In genomic region chr10:121368347-121369025, GRCh38 we compare ENCODE assay signal across 24 cellular contexts.
DNase-seq lines count a peak whose midpoint lies in the region; ATAC-seq lines count a peak whose summit lies in the region.
"Had no signal": no experiment of that assay in that cellular context is flagged by ENCODE, and none has a peak within 500 bp of the region (broad histone marks: within the 10 kb centered on the region; RNA-seq: fewer than 3 reads in every experiment).

No MANE protein-coding gene starts in this region.

- no peak overlapping the region for H2AFZ ChIP-seq in mesenchymal stem cell (ENCODE audit: low read depth, low read length)
- H2AFZ ChIP-seq: GM23248 had no signal

- no peak overlapping the region for H2BK120ac ChIP-seq in mesenchymal stem cell (ENCODE audit: low read depth, low read length)

- H3K4me3 ChIP-seq in mesenchymal stem cell (ENCODE audit: insufficient read depth in 1 of 2, low read depth in 1 of 2, low read length in 2 of 2), result no peak overlapping the region
- H3K4me3 ChIP-seq: GM23248, heart right ventricle, Peyer's patch, SJCRH30, stomach, transverse colon had no signal

- no peak overlapping the region for H3K4me3 Mint-ChIP-seq in activated T-helper 17 cell treated with anti-CD3 and anti-CD28 coated beads, Interleukin-2, amount 50 U/mL, for 72 hours
- no peak overlapping the region for H3K4me3 Mint-ChIP-seq in stimulated activated effector memory CD8-positive, alpha-beta T cell treated with anti-CD3 and anti-CD28 coated beads, Interleukin-12 subunit alpha, Interleukin-12 subunit beta, amount 100 ng/mL, for 72 hours
- H3K4me3 Mint-ChIP-seq: CD8-positive, alpha-beta memory T cell; immature natural killer cell had no signal

- no peaks in the 10 kb centered on the region for H3K9me3 ChIP-seq in mesenchymal stem cell (ENCODE audit: control insufficient read depth, low read length)
- H3K9me3 ChIP-seq: heart right ventricle, Peyer's patch, stomach, transverse colon had no signal

- no peak overlapping the region for H2BK5ac ChIP-seq in mesenchymal stem cell (ENCODE audit: low read depth, low read length, poor library complexity, severe bottlenecking)

- peak; percentile 25 for DNase-seq in NCI-H146 (lab: John Stamatoyannopoulos, UW)
- no peak for DNase-seq in NCI-H146 treated with DMSO at 0.1 percent for 48 hours (lab: John Stamatoyannopoulos, UW; ENCODE audit: unreplicated experiment)
- no peak for DNase-seq in left lobe of liver (ENCODE audit: low spot score)
- DNase-seq in stimulated activated effector memory CD8-positive, alpha-beta T cell treated with anti-CD3 and anti-CD28 coated beads, Interleukin-12 subunit alpha, Interleukin-12 subunit beta, amount 100 ng/mL, for 72 hours (ENCODE audit: low spot score in 2 of 2), result no peak
- no peak for DNase-seq in mesenchymal stem cell
- DNase-seq: 8988T; activated CD4-positive, alpha-beta T cell treated with anti-CD3 and anti-CD28 coated beads for 4 hours; activated T-cell treated with anti-CD3 and anti-CD28 coated beads, Interleukin-2, amount 50 U/mL, for 48 hours; aorta; CD8-positive, alpha-beta memory T cell; DMS79 treated with DMSO at 0.1 percent for 48 hours; GM23248; heart right ventricle; immature natural killer cell; NCI-H1417 treated with DMSO at 0.1 percent for 48 hours; occipital lobe; Peyer's patch; stomach; transverse colon had no signal

- no peaks in the 10 kb centered on the region for H3K27me3 Mint-ChIP-seq in activated T-helper 17 cell treated with anti-CD3 and anti-CD28 coated beads, Interleukin-2, amount 50 U/mL, for 72 hours
- H3K27me3 Mint-ChIP-seq: CD8-positive, alpha-beta memory T cell had no signal

- no peak overlapping the region for H3K18ac ChIP-seq in mesenchymal stem cell (ENCODE audit: low read depth in 1 of 2, low read length in 2 of 2)

- no peaks in the 10 kb centered on the region for H3K4me1 Mint-ChIP-seq in activated T-helper 17 cell treated with anti-CD3 and anti-CD28 coated beads, Interleukin-2, amount 50 U/mL, for 72 hours
- H3K4me1 Mint-ChIP-seq in stimulated activated effector memory CD8-positive, alpha-beta T cell treated with anti-CD3 and anti-CD28 coated beads, Interleukin-12 subunit alpha, Interleukin-12 subunit beta, amount 100 ng/mL, for 72 hours, result no peaks in the 10 kb centered on the region
- H3K4me1 Mint-ChIP-seq: CD8-positive, alpha-beta memory T cell; immature natural killer cell had no signal

- H4K8ac ChIP-seq in mesenchymal stem cell (ENCODE audit: low read length), result no peak overlapping the region

- H3K4me2 ChIP-seq in mesenchymal stem cell (ENCODE audit: low read length, poor library complexity, severe bottlenecking), result no peak overlapping the region

- no peaks in the 10 kb centered on the region for H3K36me3 Mint-ChIP-seq in activated T-helper 17 cell treated with anti-CD3 and anti-CD28 coated beads, Interleukin-2, amount 50 U/mL, for 72 hours (ENCODE audit: low read depth)
- H3K36me3 Mint-ChIP-seq in stimulated activated effector memory CD8-positive, alpha-beta T cell treated with anti-CD3 and anti-CD28 coated beads, Interleukin-12 subunit alpha, Interleukin-12 subunit beta, amount 100 ng/mL, for 72 hours, result no peaks in the 10 kb centered on the region
- H3K36me3 Mint-ChIP-seq: activated naive CD4-positive, alpha-beta T cell treated with anti-CD3 and anti-CD28 coated beads, Interleukin-2, amount 50 U/mL, for 72 hours; CD8-positive, alpha-beta memory T cell; immature natural killer cell had no signal

- no peaks in the 10 kb centered on the region for H3K79me1 ChIP-seq in mesenchymal stem cell (replicated peaks; ENCODE audit: low read length, poor library complexity, severe bottlenecking)

- no peak overlapping the region for H2BK12ac ChIP-seq in mesenchymal stem cell (ENCODE audit: low read length in 2 of 2)

- H2BK15ac ChIP-seq in mesenchymal stem cell (ENCODE audit: low read depth, poor library complexity, severe bottlenecking), result no peak overlapping the region

- H3K9me3 Mint-ChIP-seq in activated T-helper 17 cell treated with anti-CD3 and anti-CD28 coated beads, Interleukin-2, amount 50 U/mL, for 72 hours, result no peaks in the 10 kb centered on the region
- peaks cover 2% of the 10 kb centered on the region for H3K9me3 Mint-ChIP-seq in stimulated activated effector memory CD8-positive, alpha-beta T cell treated with anti-CD3 and anti-CD28 coated beads, Interleukin-12 subunit alpha, Interleukin-12 subunit beta, amount 100 ng/mL, for 72 hours

- H3K23ac ChIP-seq in mesenchymal stem cell (ENCODE audit: low read length in 2 of 2), result no peak overlapping the region

- H2AK5ac ChIP-seq in mesenchymal stem cell (ENCODE audit: low read length, severe bottlenecking), result no peak overlapping the region

- H3K9ac ChIP-seq in mesenchymal stem cell (ENCODE audit: low read length), result no peak overlapping the region
- H3K9ac ChIP-seq: GM23248 had no signal

- peak; percentile 21 for ATAC-seq in activated T-helper 17 cell treated with anti-CD3 and anti-CD28 coated beads, Interleukin-2, amount 50 U/mL, for 72 hours (replicated peaks)
- peak; percentile 67 for ATAC-seq in left lobe of liver
- peak; percentile 58 for ATAC-seq in stimulated activated effector memory CD8-positive, alpha-beta T cell treated with anti-CD3 and anti-CD28 coated beads, Interleukin-12 subunit alpha, Interleukin-12 subunit beta, amount 100 ng/mL, for 72 hours
- ATAC-seq in GM18873 (IDR thresholded peaks at IDR 0.05; ENCODE audit: low FRiP score, unreplicated experiment), result no peak
- ATAC-seq in GM18519 (IDR thresholded peaks at IDR 0.05; ENCODE audit: low FRiP score, unreplicated experiment), result no peak
- ATAC-seq: activated naive CD4-positive, alpha-beta T cell treated with anti-CD3 and anti-CD28 coated beads, Interleukin-2, amount 50 U/mL, for 72 hours; heart right ventricle had no signal

- 58% methylated on average over 9 of the region's 9 CpGs for WGBS in mesenchymal stem cell

- H3K14ac ChIP-seq in mesenchymal stem cell (ENCODE audit: low read length in 2 of 2), result no peak overlapping the region

- no peak overlapping the region for H3K27ac Mint-ChIP-seq in activated T-helper 17 cell treated with anti-CD3 and anti-CD28 coated beads, Interleukin-2, amount 50 U/mL, for 72 hours
- H3K27ac Mint-ChIP-seq in stimulated activated effector memory CD8-positive, alpha-beta T cell treated with anti-CD3 and anti-CD28 coated beads, Interleukin-12 subunit alpha, Interleukin-12 subunit beta, amount 100 ng/mL, for 72 hours, result no peak overlapping the region
- H3K27ac Mint-ChIP-seq: activated naive CD4-positive, alpha-beta T cell treated with anti-CD3 and anti-CD28 coated beads, Interleukin-2, amount 50 U/mL, for 72 hours; CD8-positive, alpha-beta memory T cell; immature natural killer cell had no signal

- no peak overlapping the region for H3K4ac ChIP-seq in mesenchymal stem cell (ENCODE audit: low read depth in 1 of 2, low read length in 2 of 2)

- H3K4me1 ChIP-seq in mesenchymal stem cell (ENCODE audit: control insufficient read depth, insufficient read depth, low read depth, low read length), result no peaks in the 10 kb centered on the region
- H3K4me1 ChIP-seq: heart right ventricle, Peyer's patch, stomach, transverse colon had no signal

- no peaks in the 10 kb centered on the region for H3K36me3 ChIP-seq in mesenchymal stem cell (ENCODE audit: control insufficient read depth in 1 of 2, insufficient read depth in 2 of 2, low read depth in 1 of 2, low read length in 2 of 2)
- H3K36me3 ChIP-seq: heart right ventricle, Peyer's patch, SJCRH30, stomach, transverse colon had no signal

- no peak overlapping the region for H3K27ac ChIP-seq in mesenchymal stem cell (ENCODE audit: low read length, poor library complexity, severe bottlenecking)
- H3K27ac ChIP-seq: GM23248, heart right ventricle, Peyer's patch, SJCRH30, stomach, transverse colon had no signal

- H3K27me3 ChIP-seq in mesenchymal stem cell (ENCODE audit: control insufficient read depth in 1 of 2, insufficient read depth in 1 of 2, low read length in 2 of 2), result peaks cover 0 to 4% of the 10 kb centered on the region in 2 experiments
- H3K27me3 ChIP-seq: Peyer's patch, SJCRH30, stomach, transverse colon had no signal

- no peak overlapping the region for H4K91ac ChIP-seq in mesenchymal stem cell (ENCODE audit: low read length)

Comparison
In these comparisons a context has a peak if more than half of its experiments do, and no peak if none do; other contexts are left out.
1. ATAC-seq: peak in activated T-helper 17 cell treated with anti-CD3 and anti-CD28 coated beads, Interleukin-2, amount 50 U/mL, for 72 hours (single experiment), left lobe of liver (single experiment) and stimulated activated effector memory CD8-positive, alpha-beta T cell treated with anti-CD3 and anti-CD28 coated beads, Interleukin-12 subunit alpha, Interleukin-12 subunit beta, amount 100 ng/mL, for 72 hours (single experiment); none in GM18873 (single experiment) and GM18519 (single experiment).